Comparison of ENCODE assay signal across 16 cellular contexts in the genomic region with DNA sequence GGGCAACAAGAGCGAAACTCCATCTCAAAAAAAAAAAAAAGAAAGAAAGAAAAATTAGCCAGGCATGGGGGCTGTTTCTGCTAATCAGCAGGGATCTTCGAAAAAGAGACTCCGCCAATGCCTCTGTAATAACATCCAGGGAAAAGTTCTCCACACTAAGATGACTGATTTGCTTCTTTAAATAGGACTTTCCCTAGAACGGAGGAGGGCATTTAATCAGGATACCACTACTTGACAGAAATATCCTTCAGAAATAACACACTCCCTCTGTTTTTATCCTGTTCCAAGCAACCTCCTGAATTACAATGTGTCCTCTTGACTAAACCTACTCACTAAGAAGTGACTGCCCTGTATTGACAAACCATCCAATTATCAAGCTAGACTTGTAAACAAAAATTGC.
"Had no signal": no experiment of that assay in that cellular context is flagged by ENCODE, and none has a peak within 500 bp of the region (broad histone marks: within the 10 kb centered on the region; RNA-seq: fewer than 3 reads in every experiment).

No MANE protein-coding gene starts in this region.

- H3K9me3 ChIP-seq: ascending aorta, lower lobe of right lung, upper lobe of left lung had no signal

- H3K4me3 ChIP-seq: ascending aorta, coronary artery, lower lobe of right lung, upper lobe of left lung had no signal

- H3K36me3 ChIP-seq: lower lobe of right lung had no signal

- H3K27me3 ChIP-seq: ascending aorta, upper lobe of left lung had no signal

- H3K27ac ChIP-seq: ascending aorta, coronary artery, lower lobe of right lung, upper lobe of left lung had no signal

- DNase-seq: activated CD4-positive, alpha-beta T cell treated with anti-CD3 and anti-CD28 coated beads, Interleukin-2, amount 50 U/mL, for 4 hours; activated CD4-positive, CD25-positive, alpha-beta regulatory T cell treated with anti-CD3 and anti-CD28 coated beads, Interleukin-2, amount 50 U/mL, for 72 hours; activated gamma-delta T cell; activated naive CD8-positive, alpha-beta T cell treated with anti-CD3 and anti-CD28 coated beads, Interleukin-2, amount 10 ng/mL, durations not matched to agents 7 days and 5 days; activated T-cell treated with anti-CD3 and anti-CD28 coated beads, Interleukin-2, amount 50 U/mL, for 24 hours; effector CD8-positive, alpha-beta T cell; lower lobe of right lung; naive thymus-derived CD4-positive, alpha-beta T cell; nucleus accumbens; stimulated activated CD4-positive, alpha-beta T cell treated with anti-CD3 and anti-CD28 coated beads, Interleukin-4, amount 100 ng/mL, for 1 hour; stimulated activated CD8-positive, alpha-beta memory T cell treated with anti-CD3 and anti-CD28 coated beads, Interleukin-4, amount 100 ng/mL, for 48 hours; stimulated activated naive CD8-positive, alpha-beta T cell treated with anti-CD3 and anti-CD28 coated beads, Interleukin-15, Interleukin-2, amounts not matched to agents 100 U/mL and 50 U/mL, for 24 hours; SW 1271; upper lobe of left lung had no signal
